ENCODE assay signal across 43 cellular contexts in the genomic region with DNA sequence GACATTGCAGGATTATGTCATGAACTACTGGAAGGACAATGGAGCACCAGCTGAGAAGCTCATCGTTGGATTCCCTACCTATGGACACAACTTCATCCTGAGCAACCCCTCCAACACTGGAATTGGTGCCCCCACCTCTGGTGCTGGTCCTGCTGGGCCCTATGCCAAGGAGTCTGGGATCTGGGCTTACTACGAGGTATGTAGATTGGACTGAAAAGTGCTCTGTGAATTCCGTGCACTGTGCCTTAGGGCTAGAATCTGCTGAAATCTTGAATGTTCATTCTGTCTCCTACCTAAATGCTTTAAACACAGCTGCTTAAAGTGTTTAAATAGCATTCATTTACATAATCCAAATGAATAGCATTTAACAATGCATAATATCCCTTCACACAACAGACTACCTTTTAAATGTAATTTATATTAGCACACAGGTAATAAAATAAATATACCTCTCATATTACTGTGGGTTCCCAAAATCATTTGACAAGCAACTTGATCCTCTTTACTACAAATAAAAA. TPM values are rescaled to one million over a fixed set of nuclear protein-coding genes. Genes with fewer than 3 reads are reported as not detected.
"Had no signal": no experiment of that assay in that cellular context is flagged by ENCODE, and none has a peak within 500 bp of the region (broad histone marks: within the 10 kb centered on the region; RNA-seq: fewer than 3 reads in every experiment).

No MANE protein-coding gene starts in this region.

- DNase-seq: activated effector memory CD4-positive, alpha-beta T cell treated with anti-CD3 and anti-CD28 coated beads, Interleukin-2, amount 50 U/mL, for 16 hours; activated effector memory CD4-positive, alpha-beta T cell treated with Interleukin-2 at 50 U/mL for 16 hours; activated gamma-delta T cell; activated gamma-delta T cell treated with Interleukin-2 at 50 U/mL for 16 hours; activated naive CD4-positive, alpha-beta T cell; activated naive CD4-positive, alpha-beta T cell treated with anti-CD3 and anti-CD28 coated beads for 36 hours; activated naive CD4-positive, alpha-beta T cell treated with anti-CD3 and anti-CD28 coated beads, Interleukin-2, amount 10 ng/mL, durations not matched to agents 7 days and 5 days; activated naive CD4-positive, alpha-beta T cell treated with anti-CD3 and anti-CD28 coated beads, Interleukin-2, amount 50 U/mL, for 16 hours; activated naive CD4-positive, alpha-beta T cell treated with Interleukin-2 at 50 U/mL for 16 hours; activated naive CD8-positive, alpha-beta T cell treated with anti-CD3 and anti-CD28 coated beads for 36 hours; activated naive CD8-positive, alpha-beta T cell treated with anti-CD3 and anti-CD28 coated beads, Interleukin-2, amount 10 ng/mL, durations not matched to agents 7 days and 5 days; activated naive CD8-positive, alpha-beta T cell treated with anti-CD3 and anti-CD28 coated beads, Interleukin-2, amount 50 U/mL, for 24 hours; activated T-cell treated with anti-CD3 and anti-CD28 coated beads, Interleukin-2, amount 50 U/mL, for 1 hour; activated T-cell treated with anti-CD3 and anti-CD28 coated beads, Interleukin-2, amount 50 U/mL, for 24 hours; activated T-cell treated with anti-CD3 and anti-CD28 coated beads, Interleukin-2, amount 50 U/mL, for 4 hours; activated T-cell treated with anti-CD3 and anti-CD28 coated beads, Interleukin-2, amount 50 U/mL, for 48 hours; activated T-cell treated with anti-CD3 and anti-CD28 coated beads, Interleukin-2, amount 50 U/mL, for 72 hours; adrenal gland; amniotic stem cell; amygdala; anterior cingulate cortex; aorta; body of pancreas; brain microvascular endothelial cell; caudate nucleus; central memory CD4-positive, alpha-beta T cell; cerebellar nuclear complex had no signal

- H3K9me3 Mint-ChIP-seq: activated naive CD4-positive, alpha-beta T cell treated with anti-CD3 and anti-CD28 coated beads for 36 hours; activated naive CD4-positive, alpha-beta T cell treated with anti-CD3 and anti-CD28 coated beads, Interleukin-2, amount 10 ng/mL, durations not matched to agents 7 days and 5 days; activated naive CD4-positive, alpha-beta T cell treated with anti-CD3 and anti-CD28 coated beads, Interleukin-2, amount 50 U/mL, for 24 hours; activated naive CD8-positive, alpha-beta T cell treated with anti-CD3 and anti-CD28 coated beads for 36 hours; activated naive CD8-positive, alpha-beta T cell treated with anti-CD3 and anti-CD28 coated beads, Interleukin-2, amount 50 U/mL, for 24 hours; activated T-cell treated with anti-CD3 and anti-CD28 coated beads, Interleukin-2, amount 50 U/mL, for 24 hours; activated T-cell treated with anti-CD3 and anti-CD28 coated beads, Interleukin-2, amount 50 U/mL, for 4 hours; activated T-helper 1 cell treated with anti-CD3 and anti-CD28 coated beads, Interleukin-12 subunit alpha, Interleukin-12 subunit beta, Interleukin-2, Interleukin-4 antibody, amounts not matched to agents 30 ng/mL and 10 ng/mL and 1 ng/mL, durations not matched to agents 14 hours and 24 hours and 36 hours; activated T-helper 17 cell treated with anti-CD3 and anti-CD28 coated beads, Interleukin-2, amount 50 U/mL, for 72 hours; activated T-helper 2 cell treated with anti-CD3 and anti-CD28 coated beads, Interferon-gamma antibody, Interleukin-2, Interleukin-4, amounts not matched to agents 10 μg/mL and 5 μg/mL and 100 μg/mL, durations not matched to agents 14 hours and 24 hours and 36 hours; brain; central memory CD8-positive, alpha-beta T cell had no signal

- H3K4me1 Mint-ChIP-seq: brain had no signal

- H3K27me3 ChIP-seq: ascending aorta, body of pancreas, brain microvascular endothelial cell, breast epithelium, cardiac muscle cell had no signal

- H3K4me3 Mint-ChIP-seq: activated naive CD4-positive, alpha-beta T cell treated with anti-CD3 and anti-CD28 coated beads for 36 hours; activated naive CD4-positive, alpha-beta T cell treated with anti-CD3 and anti-CD28 coated beads, Interleukin-2, amount 10 ng/mL, durations not matched to agents 7 days and 5 days; activated naive CD4-positive, alpha-beta T cell treated with anti-CD3 and anti-CD28 coated beads, Interleukin-2, amount 50 U/mL, for 24 hours; activated naive CD8-positive, alpha-beta T cell; activated naive CD8-positive, alpha-beta T cell treated with anti-CD3 and anti-CD28 coated beads for 36 hours; activated naive CD8-positive, alpha-beta T cell treated with anti-CD3 and anti-CD28 coated beads, Interleukin-2, amount 10 ng/mL, durations not matched to agents 7 days and 5 days; activated naive CD8-positive, alpha-beta T cell treated with anti-CD3 and anti-CD28 coated beads, Interleukin-2, amount 50 U/mL, for 24 hours; activated T-cell treated with anti-CD3 and anti-CD28 coated beads, Interleukin-2, amount 50 U/mL, for 24 hours; activated T-cell treated with anti-CD3 and anti-CD28 coated beads, Interleukin-2, amount 50 U/mL, for 4 hours; activated T-cell treated with anti-CD3 and anti-CD28 coated beads, Interleukin-2, amount 50 U/mL, for 72 hours; activated T-helper 1 cell treated with anti-CD3 and anti-CD28 coated beads, Interleukin-12 subunit alpha, Interleukin-12 subunit beta, Interleukin-2, Interleukin-4 antibody, amounts not matched to agents 30 ng/mL and 10 ng/mL and 1 ng/mL, durations not matched to agents 14 hours and 24 hours and 36 hours; activated T-helper 17 cell treated with anti-CD3 and anti-CD28 coated beads, Interleukin-2, amount 50 U/mL, for 72 hours; brain; central memory CD8-positive, alpha-beta T cell had no signal

- H3K27me3 Mint-ChIP-seq: activated naive CD4-positive, alpha-beta T cell treated with anti-CD3 and anti-CD28 coated beads, Interleukin-2, amount 50 U/mL, for 24 hours; activated naive CD8-positive, alpha-beta T cell; activated naive CD8-positive, alpha-beta T cell treated with anti-CD3 and anti-CD28 coated beads for 36 hours; activated naive CD8-positive, alpha-beta T cell treated with anti-CD3 and anti-CD28 coated beads, Interleukin-2, amount 50 U/mL, for 24 hours; activated T-cell treated with anti-CD3 and anti-CD28 coated beads, Interleukin-2, amount 50 U/mL, for 24 hours; activated T-helper 17 cell treated with anti-CD3 and anti-CD28 coated beads, Interleukin-2, amount 50 U/mL, for 72 hours; central memory CD8-positive, alpha-beta T cell had no signal

- H3K36me3 ChIP-seq: adrenal gland, ascending aorta, brain microvascular endothelial cell, breast epithelium, cardiac muscle cell had no signal

- H3K27ac ChIP-seq: adrenal gland, ascending aorta, body of pancreas, brain microvascular endothelial cell, breast epithelium, cardiac muscle cell had no signal

- H3K4me1 ChIP-seq: adrenal gland, ascending aorta, body of pancreas, breast epithelium had no signal

- H3K27ac Mint-ChIP-seq: activated naive CD4-positive, alpha-beta T cell treated with anti-CD3 and anti-CD28 coated beads for 36 hours; activated naive CD4-positive, alpha-beta T cell treated with anti-CD3 and anti-CD28 coated beads, Interleukin-2, amount 10 ng/mL, durations not matched to agents 7 days and 5 days; activated naive CD4-positive, alpha-beta T cell treated with anti-CD3 and anti-CD28 coated beads, Interleukin-2, amount 50 U/mL, for 24 hours; activated naive CD4-positive, alpha-beta T cell treated with anti-CD3 and anti-CD28 coated beads, Interleukin-2, amount 50 U/mL, for 72 hours; activated naive CD8-positive, alpha-beta T cell; activated naive CD8-positive, alpha-beta T cell treated with anti-CD3 and anti-CD28 coated beads for 36 hours; activated naive CD8-positive, alpha-beta T cell treated with anti-CD3 and anti-CD28 coated beads, Interleukin-2, amount 10 ng/mL, durations not matched to agents 7 days and 5 days; activated naive CD8-positive, alpha-beta T cell treated with anti-CD3 and anti-CD28 coated beads, Interleukin-2, amount 50 U/mL, for 24 hours; activated T-cell treated with anti-CD3 and anti-CD28 coated beads, Interleukin-2, amount 50 U/mL, for 24 hours; activated T-cell treated with anti-CD3 and anti-CD28 coated beads, Interleukin-2, amount 50 U/mL, for 72 hours; activated T-helper 1 cell treated with anti-CD3 and anti-CD28 coated beads, Interleukin-12 subunit alpha, Interleukin-12 subunit beta, Interleukin-2, Interleukin-4 antibody, amounts not matched to agents 30 ng/mL and 10 ng/mL and 1 ng/mL, durations not matched to agents 14 hours and 24 hours and 36 hours; activated T-helper 17 cell treated with anti-CD3 and anti-CD28 coated beads, Interleukin-2, amount 50 U/mL, for 72 hours; activated T-helper 2 cell treated with anti-CD3 and anti-CD28 coated beads, Interferon-gamma antibody, Interleukin-2, Interleukin-4, amounts not matched to agents 10 μg/mL and 5 μg/mL and 100 μg/mL, durations not matched to agents 14 hours and 24 hours and 36 hours; brain had no signal

- ATAC-seq: activated naive CD4-positive, alpha-beta T cell treated with anti-CD3 and anti-CD28 coated beads, Interleukin-2, amount 50 U/mL, for 72 hours; activated naive CD8-positive, alpha-beta T cell treated with anti-CD3 and anti-CD28 coated beads, Interleukin-2, amount 50 U/mL, for 24 hours; activated T-cell treated with anti-CD3 and anti-CD28 coated beads, Interleukin-2, amount 50 U/mL, for 4 hours; activated T-cell treated with anti-CD3 and anti-CD28 coated beads, Interleukin-2, amount 50 U/mL, for 72 hours; activated T-helper 17 cell treated with anti-CD3 and anti-CD28 coated beads, Interleukin-2, amount 50 U/mL, for 72 hours; body of pancreas had no signal

- H3K36me3 Mint-ChIP-seq: activated naive CD4-positive, alpha-beta T cell treated with anti-CD3 and anti-CD28 coated beads, Interleukin-2, amount 10 ng/mL, durations not matched to agents 7 days and 5 days; activated naive CD4-positive, alpha-beta T cell treated with anti-CD3 and anti-CD28 coated beads, Interleukin-2, amount 50 U/mL, for 24 hours; activated naive CD4-positive, alpha-beta T cell treated with anti-CD3 and anti-CD28 coated beads, Interleukin-2, amount 50 U/mL, for 72 hours; activated naive CD8-positive, alpha-beta T cell; activated naive CD8-positive, alpha-beta T cell treated with anti-CD3 and anti-CD28 coated beads for 36 hours; brain had no signal

- H3K9me3 ChIP-seq: adrenal gland, ascending aorta, body of pancreas, breast epithelium had no signal

- H3K4me3 ChIP-seq: adrenal gland, ascending aorta, body of pancreas, breast epithelium, cardiac muscle cell had no signal

RNA-seq across cellular contexts. Expression of gene CHIA, which starts 27.9 kb away (rescaled TPM):
- total RNA-seq: activated naive CD4-positive, alpha-beta T cell treated with anti-CD3 and anti-CD28 coated beads for 36 hours; activated naive CD8-positive, alpha-beta T cell treated with anti-CD3 and anti-CD28 coated beads for 36 hours; activated naive CD8-positive, alpha-beta T cell treated with anti-CD3 and anti-CD28 coated beads, Interleukin-2, amount 10 ng/mL, durations not matched to agents 7 days and 5 days; activated T-cell treated with anti-CD3 and anti-CD28 coated beads, Interleukin-2, amount 50 U/mL, for 4 hours; activated T-cell treated with anti-CD3 and anti-CD28 coated beads, Interleukin-2, amount 50 U/mL, for 72 hours; activated T-helper 1 cell treated with anti-CD3 and anti-CD28 coated beads, Interleukin-12 subunit alpha, Interleukin-12 subunit beta, Interleukin-2, Interleukin-4 antibody, amounts not matched to agents 30 ng/mL and 10 ng/mL and 1 ng/mL, durations not matched to agents 14 hours and 24 hours and 36 hours; activated T-helper 17 cell treated with anti-CD3 and anti-CD28 coated beads, Interleukin-2, amount 50 U/mL, for 72 hours; activated T-helper 2 cell treated with anti-CD3 and anti-CD28 coated beads, Interferon-gamma antibody, Interleukin-2, Interleukin-4, amounts not matched to agents 10 μg/mL and 5 μg/mL and 100 μg/mL, durations not matched to agents 14 hours and 24 hours and 36 hours; aorta; ascending aorta; astrocyte; body of pancreas; breast epithelium; bronchial epithelial cell; cardiac muscle cell; cardiac septum; cerebellum; chondrocyte had no signal
- polyA plus RNA-seq: cardiac muscle cell had no signal
